30 cellular contexts compared by ENCODE assay signal in genomic region chr3:74328505-74328904, GRCh38.
"Had no signal": no experiment of that assay in that cellular context is flagged by ENCODE, and none has a peak within 500 bp of the region (broad histone marks: within the 10 kb centered on the region; RNA-seq: fewer than 3 reads in every experiment).

No MANE protein-coding gene starts in this region.

- H3K27me3 ChIP-seq: adrenal gland, body of pancreas, esophagus squamous epithelium, gastroesophageal sphincter, heart right ventricle had no signal

- H3K4me3 ChIP-seq: adrenal gland, body of pancreas, esophagus squamous epithelium, gastroesophageal sphincter, heart right ventricle had no signal

- H3K27ac ChIP-seq: adrenal gland, body of pancreas, epithelial cell of prostate, esophagus squamous epithelium, gastroesophageal sphincter, heart right ventricle, WERI-Rb-1 had no signal

- H3K9me3 ChIP-seq: adrenal gland, body of pancreas, esophagus squamous epithelium, gastroesophageal sphincter, heart right ventricle had no signal

- DNase-seq: activated B cell treated with CpG ODN at 0.5 μM for 24 hours; activated CD4-positive, alpha-beta T cell treated with anti-CD3 and anti-CD28 coated beads for 48 hours; activated CD4-positive, alpha-beta T cell treated with anti-CD3 and anti-CD28 coated beads, Interleukin-2, amount 50 U/mL, for 1 hour; activated CD4-positive, alpha-beta T cell treated with anti-CD3 and anti-CD28 coated beads, Interleukin-2, amount 50 U/mL, for 48 hours; activated CD8-positive, alpha-beta memory T cell treated with anti-CD3 and anti-CD28 coated beads for 24 hours; activated CD8-positive, alpha-beta T cell treated with anti-CD3 and anti-CD28 coated beads for 36 hours; activated effector memory CD4-positive, alpha-beta T cell treated with Interleukin-2 at 50 U/mL for 16 hours; activated gamma-delta T cell treated with Interleukin-2 at 50 U/mL for 16 hours; activated naive CD4-positive, alpha-beta T cell treated with Interleukin-2 at 50 U/mL for 16 hours; activated naive CD8-positive, alpha-beta T cell treated with anti-CD3 and anti-CD28 coated beads for 36 hours; activated naive CD8-positive, alpha-beta T cell treated with anti-CD3 and anti-CD28 coated beads, Interleukin-2, amount 50 U/mL, for 24 hours; activated T-cell treated with anti-CD3 and anti-CD28 coated beads, Interleukin-2, amount 50 U/mL, for 4 hours; adrenal gland; amygdala; aorta; body of pancreas; caudate nucleus; cortex of kidney; dermis blood vessel endothelial cell; effector CD8-positive, alpha-beta T cell; esophagus squamous epithelium; foreskin melanocyte; heart right ventricle; T-helper 17 cell; T1000; WERI-Rb-1 had no signal

- H3K4me1 ChIP-seq: adrenal gland, body of pancreas, esophagus squamous epithelium, gastroesophageal sphincter, heart right ventricle had no signal

- H3K36me3 ChIP-seq: adrenal gland, esophagus squamous epithelium, gastroesophageal sphincter, heart right ventricle, WERI-Rb-1 had no signal

- FAIRE-seq: colon, endothelial cell of umbilical vein had no signal
